24 cellular contexts compared by ENCODE assay signal in the genomic region with DNA sequence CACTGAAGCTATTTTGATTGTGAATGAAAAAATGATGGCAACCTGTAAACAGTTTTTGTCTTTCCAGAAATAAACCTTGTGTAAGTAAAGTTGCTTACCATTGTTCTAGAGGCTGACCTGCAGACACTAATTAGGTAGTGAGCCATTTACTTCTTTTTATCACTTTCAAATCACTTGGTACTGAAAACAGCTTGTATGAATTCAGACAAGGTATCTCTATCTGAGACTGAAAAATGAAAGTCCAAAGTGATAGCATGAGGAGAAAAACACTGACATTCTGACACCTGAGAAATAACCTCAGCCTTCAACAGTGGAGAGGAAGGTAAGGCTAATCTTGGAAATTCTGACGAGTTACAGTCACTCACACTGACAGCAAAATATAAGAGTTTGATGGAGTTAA.
"Had no signal": no experiment of that assay in that cellular context is flagged by ENCODE, and none has a peak within 500 bp of the region (broad histone marks: within the 10 kb centered on the region; RNA-seq: fewer than 3 reads in every experiment).

No MANE protein-coding gene starts in this region.

- H3K27me3 Mint-ChIP-seq: activated B cell treated with CpG ODN at 0.5 μM for 24 hours; activated CD8-positive, alpha-beta T cell treated with anti-CD3 and anti-CD28 coated beads for 36 hours; activated naive CD8-positive, alpha-beta T cell treated with anti-CD3 and anti-CD28 coated beads, Interleukin-2, amount 10 ng/mL, durations not matched to agents 7 days and 5 days; central memory CD8-positive, alpha-beta T cell; naive thymus-derived CD8-positive, alpha-beta T cell had no signal

- H3K36me3 Mint-ChIP-seq: activated naive CD8-positive, alpha-beta T cell treated with anti-CD3 and anti-CD28 coated beads, Interleukin-2, amount 10 ng/mL, durations not matched to agents 7 days and 5 days; naive thymus-derived CD8-positive, alpha-beta T cell; stimulated activated naive B cell treated with anti-CD40 and anti-IgM and Interleukin-4, amounts not matched to agents 10 μg/mL and 1 μg/mL and 100 μg/mL, for 72 hours had no signal

- H3K27me3 ChIP-seq: brain microvascular endothelial cell, esophagus squamous epithelium, neutrophil, right atrium auricular region had no signal

- H3K27ac ChIP-seq: brain microvascular endothelial cell, coronary artery, esophagus squamous epithelium, neutrophil, right atrium auricular region, skin epidermis, thyroid gland had no signal

- H3K36me3 ChIP-seq: brain microvascular endothelial cell, esophagus squamous epithelium, neutrophil, right atrium auricular region, thyroid gland had no signal

- H3K9me3 Mint-ChIP-seq: activated B cell treated with CpG ODN at 0.5 μM for 24 hours; activated CD8-positive, alpha-beta T cell treated with anti-CD3 and anti-CD28 coated beads for 36 hours; activated naive CD8-positive, alpha-beta T cell treated with anti-CD3 and anti-CD28 coated beads, Interleukin-2, amount 10 ng/mL, durations not matched to agents 7 days and 5 days; central memory CD8-positive, alpha-beta T cell; naive thymus-derived CD8-positive, alpha-beta T cell; stimulated activated naive B cell treated with anti-CD40 and anti-IgM and Interleukin-4, amounts not matched to agents 10 μg/mL and 1 μg/mL and 100 μg/mL, for 72 hours had no signal

- H3K4me3 Mint-ChIP-seq: activated B cell treated with CpG ODN at 0.5 μM for 24 hours; activated CD8-positive, alpha-beta T cell treated with anti-CD3 and anti-CD28 coated beads for 36 hours; activated naive CD8-positive, alpha-beta T cell treated with anti-CD3 and anti-CD28 coated beads, Interleukin-2, amount 10 ng/mL, durations not matched to agents 7 days and 5 days; central memory CD8-positive, alpha-beta T cell; stimulated activated naive B cell treated with anti-CD40 and anti-IgM and Interleukin-4, amounts not matched to agents 10 μg/mL and 1 μg/mL and 100 μg/mL, for 72 hours had no signal

- H3K9me3 ChIP-seq: esophagus squamous epithelium, neutrophil, right atrium auricular region, thyroid gland had no signal

- H3K27ac Mint-ChIP-seq: activated B cell treated with CpG ODN at 0.5 μM for 24 hours; activated CD8-positive, alpha-beta T cell treated with anti-CD3 and anti-CD28 coated beads for 36 hours; activated naive CD8-positive, alpha-beta T cell treated with anti-CD3 and anti-CD28 coated beads, Interleukin-2, amount 10 ng/mL, durations not matched to agents 7 days and 5 days; stimulated activated naive B cell treated with anti-CD40 and anti-IgM and Interleukin-4, amounts not matched to agents 10 μg/mL and 1 μg/mL and 100 μg/mL, for 72 hours had no signal

- H3K4me3 ChIP-seq: coronary artery, esophagus squamous epithelium, right atrium auricular region, skin epidermis, thyroid gland had no signal

- DNase-seq: activated B cell treated with CpG ODN at 0.5 μM for 24 hours; activated CD4-positive, alpha-beta T cell treated with anti-CD3 and anti-CD28 coated beads for 48 hours; activated CD8-positive, alpha-beta memory T cell treated with anti-CD3 and anti-CD28 coated beads, Interleukin-2, amount 50 U/mL, for 4 hours; activated CD8-positive, alpha-beta T cell treated with anti-CD3 and anti-CD28 coated beads for 36 hours; activated gamma-delta T cell; activated naive CD8-positive, alpha-beta T cell treated with anti-CD3 and anti-CD28 coated beads, Interleukin-2, amount 10 ng/mL, durations not matched to agents 7 days and 5 days; activated T-cell treated with anti-CD3 and anti-CD28 coated beads, Interleukin-2, amount 50 U/mL, for 48 hours; anterior cingulate cortex; brain microvascular endothelial cell; effector CD8-positive, alpha-beta T cell; esophagus squamous epithelium; glutamatergic neuron; hypothalamus; mesenchymal stem cell; naive thymus-derived CD8-positive, alpha-beta T cell; stimulated activated CD4-positive, alpha-beta T cell treated with anti-CD3 and anti-CD28 coated beads, Interleukin-15, amount 100 ng/mL, for 24 hours; stimulated activated CD4-positive, alpha-beta T cell treated with anti-CD3 and anti-CD28 coated beads, Interleukin-4, amount 100 ng/mL, for 1 hour; stimulated activated naive B cell treated with anti-CD40 and anti-IgM and Interleukin-4, amounts not matched to agents 10 μg/mL and 1 μg/mL and 100 μg/mL, for 72 hours; thyroid gland had no signal

- H3K4me1 Mint-ChIP-seq: central memory CD8-positive, alpha-beta T cell had no signal

- ATAC-seq: activated CD8-positive, alpha-beta T cell treated with anti-CD3 and anti-CD28 coated beads for 36 hours; naive thymus-derived CD8-positive, alpha-beta T cell; stimulated activated naive B cell treated with anti-CD40 and anti-IgM and Interleukin-4, amounts not matched to agents 10 μg/mL and 1 μg/mL and 100 μg/mL, for 72 hours had no signal

- H3K4me1 ChIP-seq: esophagus squamous epithelium, right atrium auricular region, thyroid gland had no signal
